ENCODE assay signal across 20 cellular contexts in genomic region chr1:145942891-145943290, GRCh38. TPM values are rescaled to one million over a fixed set of nuclear protein-coding genes. Genes with fewer than 3 reads are reported as not detected.
DNase-seq lines count a peak whose midpoint lies in the region; ATAC-seq and TF ChIP-seq lines count a peak whose summit lies in the region.
"Had no signal": no experiment of that assay in that cellular context is flagged by ENCODE, and none has a peak within 500 bp of the region (broad histone marks: within the 10 kb centered on the region; RNA-seq: fewer than 3 reads in every experiment).

No MANE protein-coding gene starts in this region.

- no peak overlapping the region for H3K4me2 ChIP-seq in PC-9

- H3K79me2 ChIP-seq in PC-9 (ENCODE audit: low read depth) = no peaks in the 10 kb centered on the region

- TF ChIP-seq CTCF in PC-9 (conservative IDR thresholded peaks at IDR 0.05) = no peak
- TF ChIP-seq CTCF in endothelial cell (IDR thresholded peaks at IDR 0.05; ENCODE audit: unreplicated experiment) = no peak
- TF ChIP-seq CTCF in gastrocnemius medialis (IDR thresholded peaks at IDR 0.05 in 4 of 5, conservative IDR thresholded peaks at IDR 0.05 in 1 of 5) = no peak

- no peaks in the 10 kb centered on the region for H3K4me1 Mint-ChIP-seq in endothelial cell (ENCODE audit: unreplicated experiment)

- POLR2A ChIA-PET in PC-9 (lab: Charles Lee; ENCODE audit: unreplicated experiment) = no interaction called here

- TF ChIP-seq POLR2A in gastrocnemius medialis (IDR thresholded peaks at IDR 0.05) = no peak

- no peaks in the 10 kb centered on the region for H4K20me1 ChIP-seq in PC-9 (ENCODE audit: insufficient read depth)

- H3K27ac ChIP-seq in PC-9 (no peak overlapping the region), gastrocnemius medialis (peak overlapping the region; percentile 69 to 97 (median 92))
- H3K27ac ChIP-seq: brain microvascular endothelial cell, C4-2B, foreskin keratinocyte, sigmoid colon had no signal

- no peaks in the 10 kb centered on the region for H3K9me3 Mint-ChIP-seq in endothelial cell (ENCODE audit: unreplicated experiment)
- H3K9me3 Mint-ChIP-seq: T-helper 1 cell treated with Interleukin-12 subunit alpha and Interleukin-12 subunit beta and Interleukin-4 antibody, amounts not matched to agents 30 μg/mL and 1 μg/mL, for 36 hours had no signal

- H3K4me3 ChIP-seq in PC-9 (no peak overlapping the region), gastrocnemius medialis (no peak overlapping the region)
- H3K4me3 ChIP-seq: sigmoid colon had no signal

- BruUV-seq in PC-9 (replicated peaks; lab: Mats Ljungman, UMichigan) = no TSS peak

- no peak for DNase-seq in PC-9
- no peak for DNase-seq in endothelial cell (ENCODE audit: low spot score)
- DNase-seq in gastrocnemius medialis = no peak
- DNase-seq: activated T-cell treated with anti-CD3 and anti-CD28 coated beads for 4 hours; amniotic stem cell; brain microvascular endothelial cell; Caco-2; effector CD8-positive, alpha-beta T cell; foreskin keratinocyte; left colon; NCI-H1048; NCI-H1694; RPMI8226; sigmoid colon; stimulated activated CD4-positive, alpha-beta T cell treated with anti-CD3 and anti-CD28 coated beads, Interleukin-4, amount 100 ng/mL, for 4 hours; stimulated activated naive CD4-positive, alpha-beta T cell had no signal

- 0 out of 2 replicates have a peak overlapping the region, but pooled peaks have one; percentile 4 for H2AFZ ChIP-seq in PC-9

- in situ Hi-C loops in gastrocnemius medialis (cut with MboI; ENCODE audit: low sequenced_read_pairs in 4 of 4) = no loop called here

- no peaks in the 10 kb centered on the region for H3K27me3 Mint-ChIP-seq in endothelial cell (ENCODE audit: unreplicated experiment)

- no peaks in the 10 kb centered on the region for H3F3A ChIP-seq in PC-9 (ENCODE audit: insufficient read depth, low read depth)

- no peaks in the 10 kb centered on the region for H3K9me2 ChIP-seq in PC-9 (ENCODE audit: insufficient read depth)

- no peak overlapping the region for H3K27ac Mint-ChIP-seq in endothelial cell (ENCODE audit: unreplicated experiment)
- H3K27ac Mint-ChIP-seq: T-helper 1 cell treated with Interleukin-12 subunit alpha and Interleukin-12 subunit beta and Interleukin-4 antibody, amounts not matched to agents 30 μg/mL and 1 μg/mL, for 36 hours had no signal

- H3K9me3 ChIP-seq in PC-9 (ENCODE audit: insufficient read depth, low read depth) (no peaks in the 10 kb centered on the region), gastrocnemius medialis (no peaks in the 10 kb centered on the region)
- H3K9me3 ChIP-seq: Caco-2, sigmoid colon had no signal

- H3K27me3 ChIP-seq in PC-9 (ENCODE audit: insufficient read depth, low read depth) = no peaks in the 10 kb centered on the region
- no peaks in the 10 kb centered on the region for H3K27me3 ChIP-seq in gastrocnemius medialis
- H3K27me3 ChIP-seq: brain microvascular endothelial cell, foreskin keratinocyte, sigmoid colon had no signal

- ATAC-seq in gastrocnemius medialis (no peak), HG03342 (IDR thresholded peaks at IDR 0.05; ENCODE audit: unreplicated experiment) (no peak), GM18907 (IDR thresholded peaks at IDR 0.05; ENCODE audit: unreplicated experiment) (no peak)
- ATAC-seq: foreskin keratinocyte, left colon had no signal

- H3K4me3 Mint-ChIP-seq in endothelial cell (ENCODE audit: unreplicated experiment) = peak overlapping the region; percentile 7
- H3K4me3 Mint-ChIP-seq: T-helper 1 cell treated with Interleukin-12 subunit alpha and Interleukin-12 subunit beta and Interleukin-4 antibody, amounts not matched to agents 30 μg/mL and 1 μg/mL, for 36 hours had no signal

- H3K36me3 ChIP-seq in PC-9 (ENCODE audit: low read depth) (no peaks in the 10 kb centered on the region), gastrocnemius medialis (peaks cover 0 to 60% of the 10 kb centered on the region in 2 donors)

- CTCF ChIA-PET in PC-9 (lab: Charles Lee) = no interaction called here

- intact Hi-C loops in PC-9 (cut with micrococcal nuclease; ENCODE audit: unreplicated experiment) = no loop called here
- intact Hi-C loops in gastrocnemius medialis (cut with DNase I; ENCODE audit: low total_unique reads) = no loop called here

- H3K4me1 ChIP-seq in PC-9 (replicated peaks; ENCODE audit: insufficient read depth) = no peaks in the 10 kb centered on the region
- peaks cover 15 to 24% of the 10 kb centered on the region in 2 donors for H3K4me1 ChIP-seq in gastrocnemius medialis
- H3K4me1 ChIP-seq: Caco-2, foreskin keratinocyte had no signal

- H3K36me3 Mint-ChIP-seq in endothelial cell (ENCODE audit: low read depth, unreplicated experiment) = peaks cover 41% of the 10 kb centered on the region

RNA-seq across cellular contexts. Expression of gene LIX1L, which starts 14.9 kb away (rescaled TPM):
- total RNA-seq in PC-9 (2021) (0.48 and 0.50 TPM in 2 replicates), endothelial cell (ENCODE audit: unreplicated experiment) (83.3 TPM), gastrocnemius medialis (100 to 1,000 TPM in 1 of 4 donors, 10 to 100 TPM in 3; 37.1 to 108 (median 75.4) TPM)

RNA-seq across cellular contexts. Expression of gene RBM8A, which starts 15.6 kb away (rescaled TPM):
- 129 and 181 TPM in 2 replicates for total RNA-seq in PC-9 (2021)
- total RNA-seq in endothelial cell (ENCODE audit: unreplicated experiment) = 213 TPM
- 100 to 1,000 TPM; 199 to 589 (median 381) TPM for total RNA-seq in gastrocnemius medialis

RNA-seq across cellular contexts. Expression of gene ANKRD34A, which starts 21.5 kb away (rescaled TPM):
- 0.33 and 0.50 TPM in 2 replicates for total RNA-seq in PC-9 (2021)
- total RNA-seq in endothelial cell (ENCODE audit: unreplicated experiment) = 0.56 TPM
- total RNA-seq in gastrocnemius medialis = 10 to 100 TPM in 1 of 4 donors, 1 to 10 TPM in 3; 3.3 to 19.0 (median 6.7) TPM

RNA-seq across cellular contexts. Expression of gene POLR3GL, which starts 21.6 kb away (rescaled TPM):
- 7.2 and 10.6 TPM in 2 replicates for total RNA-seq in PC-9 (2021)
- 12.4 TPM for total RNA-seq in endothelial cell (ENCODE audit: unreplicated experiment)
- 10 to 100 TPM; 43.5 to 78.8 (median 59.4) TPM for total RNA-seq in gastrocnemius medialis

RNA-seq across cellular contexts. Expression of gene PEX11B, which starts 24.4 kb away (rescaled TPM):
- total RNA-seq in PC-9 (2021) (19.7 and 19.8 TPM in 2 replicates), endothelial cell (ENCODE audit: unreplicated experiment) (34.0 TPM), gastrocnemius medialis (10 to 100 TPM; 23.2 to 46.0 (median 31.7) TPM)

Comparison
In these comparisons a context has a peak if more than half of its experiments do, and no peak if none do; other contexts are left out.
1. RNA of gene LIX1L, which starts 14.9 kb away (total RNA-seq): 37.1 to 108 TPM in gastrocnemius medialis and 83.3 TPM in endothelial cell (single experiment); 0.48 to 0.50 TPM in PC-9; every median in the first group is over 10 times any median in the second.